20 cellular contexts compared by ENCODE assay signal in the genomic region with DNA sequence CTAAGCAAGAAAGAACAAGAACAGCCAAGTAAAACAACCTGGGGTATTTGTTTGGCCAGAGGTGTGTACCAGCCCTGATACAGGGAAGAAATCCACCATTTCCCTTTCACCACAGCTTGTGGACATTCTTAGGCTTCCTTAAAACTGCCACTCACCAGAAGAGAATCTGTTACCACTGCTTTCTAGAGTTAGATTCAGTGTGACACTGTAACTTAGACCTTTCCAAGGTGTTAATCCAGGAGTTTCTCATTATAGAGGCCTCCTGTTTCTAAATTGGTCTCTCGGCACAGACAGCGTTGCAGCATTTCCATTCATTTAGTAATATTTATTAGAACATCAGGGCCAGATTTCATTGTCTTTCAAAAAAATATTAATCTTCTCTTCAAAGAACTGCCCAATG. TPM values are rescaled to one million over a fixed set of nuclear protein-coding genes. Genes with fewer than 3 reads are reported as not detected.
"Had no signal": no experiment of that assay in that cellular context is flagged by ENCODE, and none has a peak within 500 bp of the region (broad histone marks: within the 10 kb centered on the region; RNA-seq: fewer than 3 reads in every experiment).

No MANE protein-coding gene starts in this region.

- H3K4me3 Mint-ChIP-seq: activated T-cell treated with anti-CD3 and anti-CD28 coated beads, Interleukin-2, amount 50 U/mL, for 24 hours; stimulated activated naive CD8-positive, alpha-beta T cell treated with anti-CD3 and anti-CD28 coated beads, Interleukin-15, amount 100 ng/mL, for 72 hours had no signal

- ATAC-seq: gastrocnemius medialis; right lobe of liver; stimulated activated naive CD8-positive, alpha-beta T cell treated with anti-CD3 and anti-CD28 coated beads, Interleukin-15, amount 100 ng/mL, for 72 hours had no signal

- H3K36me3 ChIP-seq: cardiac muscle cell, gastrocnemius medialis, uterus had no signal

- H3K27me3 Mint-ChIP-seq: activated T-cell treated with anti-CD3 and anti-CD28 coated beads, Interleukin-2, amount 50 U/mL, for 24 hours; progenitor cell of endocrine pancreas; stimulated activated naive CD8-positive, alpha-beta T cell treated with anti-CD3 and anti-CD28 coated beads, Interleukin-15, amount 100 ng/mL, for 72 hours had no signal

- H3K27ac ChIP-seq: cardiac muscle cell, gastrocnemius medialis, right lobe of liver had no signal

- H3K9me3 Mint-ChIP-seq: activated T-cell treated with anti-CD3 and anti-CD28 coated beads, Interleukin-2, amount 50 U/mL, for 24 hours; stimulated activated naive CD8-positive, alpha-beta T cell treated with anti-CD3 and anti-CD28 coated beads, Interleukin-15, amount 100 ng/mL, for 72 hours had no signal

- H3K27ac Mint-ChIP-seq: activated T-cell treated with anti-CD3 and anti-CD28 coated beads, Interleukin-2, amount 50 U/mL, for 24 hours; progenitor cell of endocrine pancreas; stimulated activated naive CD8-positive, alpha-beta T cell treated with anti-CD3 and anti-CD28 coated beads, Interleukin-15, amount 100 ng/mL, for 72 hours had no signal

- DNase-seq: activated CD4-positive, alpha-beta T cell treated with anti-CD3 and anti-CD28 coated beads for 1 hour; activated naive CD4-positive, alpha-beta T cell treated with Interleukin-2 at 50 U/mL for 16 hours; activated T-cell treated with anti-CD3 and anti-CD28 coated beads, Interleukin-2, amount 50 U/mL, for 24 hours; effector CD4-positive, alpha-beta T cell; gastrocnemius medialis; kidney; left ventricle myocardium inferior; mesendoderm; right lobe of liver; SIG-M5; stimulated activated CD4-positive, alpha-beta T cell treated with anti-CD3 and anti-CD28 coated beads, Interleukin-12 subunit alpha, Interleukin-12 subunit beta, amount 100 ng/mL, for 4 hours; stimulated activated CD8-positive, alpha-beta memory T cell treated with anti-CD3 and anti-CD28 coated beads, Interleukin-4, amount 100 ng/mL, for 48 hours; stimulated activated naive CD8-positive, alpha-beta T cell treated with anti-CD3 and anti-CD28 coated beads, Interleukin-15, amount 100 ng/mL, for 72 hours; T-helper 9 cell; uterus had no signal

- H3K4me1 Mint-ChIP-seq: stimulated activated naive CD8-positive, alpha-beta T cell treated with anti-CD3 and anti-CD28 coated beads, Interleukin-15, amount 100 ng/mL, for 72 hours had no signal

- H3K4me3 ChIP-seq: cardiac muscle cell, gastrocnemius medialis, left ventricle myocardium inferior, right lobe of liver, thoracic aorta, uterus had no signal

- H3K27me3 ChIP-seq: cardiac muscle cell, gastrocnemius medialis, right lobe of liver, uterus had no signal

- H3K9me3 ChIP-seq: gastrocnemius medialis, left ventricle myocardium inferior, right lobe of liver, thoracic aorta, uterus had no signal

RNA-seq across cellular contexts. Expression of a gene that starts 55.0 kb away (rescaled TPM):
- total RNA-seq: endothelial cell of umbilical vein, kidney, left ventricle myocardium inferior, myocyte, progenitor cell of endocrine pancreas had no signal
- polyA plus RNA-seq: endothelial cell of umbilical vein had no signal
